In the genomic region with DNA sequence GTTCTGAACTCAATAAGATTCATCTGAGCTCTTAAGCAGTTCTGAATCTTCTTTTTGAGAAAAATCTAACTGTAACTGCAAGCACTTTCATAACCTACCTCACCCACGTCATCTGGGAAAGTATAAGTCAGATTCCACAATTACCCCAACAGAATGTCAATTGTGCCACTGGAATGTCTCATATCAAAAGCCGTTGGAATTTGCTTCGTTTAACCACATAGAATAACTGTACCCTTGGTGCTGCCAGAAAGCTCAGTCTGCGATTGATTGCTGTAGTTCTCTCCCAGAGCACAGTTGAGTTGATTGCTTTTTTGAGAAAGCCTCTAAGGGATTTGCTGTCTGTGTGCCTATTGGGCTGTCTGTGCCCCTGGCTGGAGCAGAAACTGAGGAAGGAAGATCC, we compare ENCODE assay signal across 31 cellular contexts.
DNase-seq lines count a peak whose midpoint lies in the region; ATAC-seq and TF ChIP-seq lines count a peak whose summit lies in the region.
"Had no signal": no experiment of that assay in that cellular context is flagged by ENCODE, and none has a peak within 500 bp of the region (broad histone marks: within the 10 kb centered on the region; RNA-seq: fewer than 3 reads in every experiment).

No MANE protein-coding gene starts in this region.

- H2AFZ ChIP-seq in Loucy (ENCODE audit: low read length) (peak overlapping the region; percentile 72), neural progenitor cell (replicated peaks) (peak overlapping the region; percentile 88)

- H3K4me2 ChIP-seq in Loucy (ENCODE audit: low read depth, low read length, poor library complexity, severe bottlenecking) (no peak overlapping the region), neural progenitor cell (no peak overlapping the region)

- H3K27ac Mint-ChIP-seq in neural progenitor cell = no peak overlapping the region
- no peak overlapping the region for H3K27ac Mint-ChIP-seq in activated CD4-positive, alpha-beta T cell treated with anti-CD3 and anti-CD28 coated beads for 36 hours
- H3K27ac Mint-ChIP-seq: activated CD8-positive, alpha-beta T cell treated with anti-CD3 and anti-CD28 coated beads for 36 hours; activated naive CD4-positive, alpha-beta T cell treated with anti-CD3 and anti-CD28 coated beads for 36 hours; activated T-helper 1 cell treated with anti-CD3 and anti-CD28 coated beads, Interleukin-12 subunit alpha, Interleukin-12 subunit beta, Interleukin-2, Interleukin-4 antibody, amounts not matched to agents 30 ng/mL and 10 ng/mL and 1 ng/mL, durations not matched to agents 14 hours and 24 hours and 36 hours; B cell; CD4-positive, alpha-beta memory T cell; IgD-negative memory B cell had no signal

- H3K9me2 ChIP-seq in Loucy (replicated peaks; ENCODE audit: low read depth, low read length) = no peaks in the 10 kb centered on the region

- TF ChIP-seq CTCF in Loucy (conservative IDR thresholded peaks at IDR 0.05; ENCODE audit: low read length) = no peak
- no peak for TF ChIP-seq CTCF in neural progenitor cell (IDR thresholded peaks at IDR 0.05)

- H3K27me3 ChIP-seq in Loucy (ENCODE audit: insufficient read depth, low read length, poor library complexity, severe bottlenecking) = no peaks in the 10 kb centered on the region
- H3K27me3 ChIP-seq in neural progenitor cell = no peaks in the 10 kb centered on the region
- no peaks in the 10 kb centered on the region for H3K27me3 ChIP-seq in aorta (ENCODE audit: control insufficient read depth in 1 of 2, insufficient read depth in 2 of 2, low read length in 1 of 2)
- H3K27me3 ChIP-seq: tibial artery had no signal

- H3K36me3 ChIP-seq in Loucy (ENCODE audit: insufficient read depth, low read length) (no peaks in the 10 kb centered on the region), neural progenitor cell (peaks cover 4% of the 10 kb centered on the region), aorta (ENCODE audit: control insufficient read depth in 1 of 2, insufficient read depth in 2 of 2, low read length in 1 of 2) (no peaks in the 10 kb centered on the region)
- H3K36me3 ChIP-seq: tibial artery had no signal

- no peak overlapping the region for H3K4me3 Mint-ChIP-seq in neural progenitor cell
- no peak overlapping the region for H3K4me3 Mint-ChIP-seq in activated CD4-positive, alpha-beta T cell treated with anti-CD3 and anti-CD28 coated beads for 36 hours
- H3K4me3 Mint-ChIP-seq: activated CD8-positive, alpha-beta T cell treated with anti-CD3 and anti-CD28 coated beads for 36 hours; activated naive CD4-positive, alpha-beta T cell treated with anti-CD3 and anti-CD28 coated beads for 36 hours; activated T-helper 1 cell treated with anti-CD3 and anti-CD28 coated beads, Interleukin-12 subunit alpha, Interleukin-12 subunit beta, Interleukin-2, Interleukin-4 antibody, amounts not matched to agents 30 ng/mL and 10 ng/mL and 1 ng/mL, durations not matched to agents 14 hours and 24 hours and 36 hours; B cell; CD4-positive, alpha-beta memory T cell; IgD-negative memory B cell; neural crest cell had no signal

- H3K9me3 Mint-ChIP-seq in neural progenitor cell = peaks cover 2% of the 10 kb centered on the region
- peaks cover 2% of the 10 kb centered on the region for H3K9me3 Mint-ChIP-seq in activated CD4-positive, alpha-beta T cell treated with anti-CD3 and anti-CD28 coated beads for 36 hours (ENCODE audit: low read depth)
- H3K9me3 Mint-ChIP-seq: activated T-helper 1 cell treated with anti-CD3 and anti-CD28 coated beads, Interleukin-12 subunit alpha, Interleukin-12 subunit beta, Interleukin-2, Interleukin-4 antibody, amounts not matched to agents 30 ng/mL and 10 ng/mL and 1 ng/mL, durations not matched to agents 14 hours and 24 hours and 36 hours had no signal

- ATAC-seq in activated CD4-positive, alpha-beta T cell treated with anti-CD3 and anti-CD28 coated beads for 36 hours = no peak
- no peak for ATAC-seq in aorta (ENCODE audit: low FRiP score)
- ATAC-seq: activated CD8-positive, alpha-beta T cell treated with anti-CD3 and anti-CD28 coated beads for 36 hours; HCT116; left colon; right cardiac atrium; SK-N-SH treated with all-trans-retinoic acid at 6 μM for 48 hours had no signal

- POLR2A ChIA-PET in activated CD4-positive, alpha-beta T cell treated with anti-CD3 and anti-CD28 coated beads for 36 hours (lab: Charles Lee) = no interaction called here

- H3K4me3 ChIP-seq in Loucy (ENCODE audit: low read length, poor library complexity, severe bottlenecking) (no peak overlapping the region), neural progenitor cell (no peak overlapping the region), aorta (ENCODE audit: low read length in 2 of 2) (no peak overlapping the region)
- H3K4me3 ChIP-seq: tibial artery had no signal

- intact Hi-C loops in activated CD4-positive, alpha-beta T cell treated with anti-CD3 and anti-CD28 coated beads for 36 hours (cut with DNase I, micrococcal nuclease) = no loop called here
- intact Hi-C loops in aorta (cut with DNase I) = no loop called here

- H4K20me1 ChIP-seq in Loucy (ENCODE audit: insufficient read depth, low read length, poor library complexity, severe bottlenecking) (no peaks in the 10 kb centered on the region), neural progenitor cell (ENCODE audit: low read depth) (no peaks in the 10 kb centered on the region)

- H3K27me3 Mint-ChIP-seq in neural progenitor cell (ENCODE audit: insufficient read depth, low read depth) = no peaks in the 10 kb centered on the region
- H3K27me3 Mint-ChIP-seq in activated CD4-positive, alpha-beta T cell treated with anti-CD3 and anti-CD28 coated beads for 36 hours = no peaks in the 10 kb centered on the region
- H3K27me3 Mint-ChIP-seq: activated CD8-positive, alpha-beta T cell treated with anti-CD3 and anti-CD28 coated beads for 36 hours; B cell; CD4-positive, alpha-beta memory T cell; IgD-negative memory B cell had no signal

- H3K79me2 ChIP-seq in Loucy (ENCODE audit: insufficient read depth, low read length) (no peaks in the 10 kb centered on the region), neural progenitor cell (ENCODE audit: low read depth) (no peaks in the 10 kb centered on the region)

- 0 out of 2 replicates have a peak, but pooled peaks cover 3% of the 10 kb centered on the region for H3K9me3 ChIP-seq in Loucy (ENCODE audit: insufficient read depth, low read depth, low read length)
- no peaks in the 10 kb centered on the region for H3K9me3 ChIP-seq in neural progenitor cell (ENCODE audit: low read depth)
- H3K9me3 ChIP-seq in aorta (ENCODE audit: control insufficient read depth, low read length) = no peaks in the 10 kb centered on the region
- H3K9me3 ChIP-seq: tibial artery had no signal

- DNase-seq in COLO829 (ENCODE audit: low spot score) (peak; percentile 89), astrocyte of the hippocampus (ENCODE audit: low read depth, low spot score) (peak; percentile 95), neural progenitor cell (ENCODE audit: low spot score) (peak; percentile 36), 8988T (no peak), aorta (no peak)
- no peak for DNase-seq in activated CD4-positive, alpha-beta T cell treated with anti-CD3 and anti-CD28 coated beads for 36 hours
- no peak for DNase-seq in stimulated activated naive CD4-positive, alpha-beta T cell (lab: John Stamatoyannopoulos, UW)
- DNase-seq: activated CD4-positive, CD25-positive, alpha-beta regulatory T cell treated with anti-CD3 and anti-CD28 coated beads, Interleukin-2, amount 50 U/mL, for 72 hours; activated CD8-positive, alpha-beta memory T cell treated with anti-CD3 and anti-CD28 coated beads, Interleukin-2, amount 50 U/mL, for 48 hours; activated CD8-positive, alpha-beta T cell treated with anti-CD3 and anti-CD28 coated beads for 36 hours; activated naive CD4-positive, alpha-beta T cell treated with anti-CD3 and anti-CD28 coated beads for 36 hours; CD4-positive, alpha-beta memory T cell; effector CD4-positive, alpha-beta T cell; glutamatergic neuron; left colon; NCI-H1105; NCI-H187; NCI-H2171; NCI-H510A; right cardiac atrium; stimulated activated CD4-positive, alpha-beta T cell treated with anti-CD3 and anti-CD28 coated beads, Interleukin-2, amount 100 ng/mL, for 48 hours; T-helper 2 cell; tibial artery had no signal

- H3K4me1 ChIP-seq in Loucy (ENCODE audit: insufficient read depth, low read length, poor library complexity, severe bottlenecking) = peaks cover 8% of the 10 kb centered on the region
- peaks cover 8% of the 10 kb centered on the region for H3K4me1 ChIP-seq in neural progenitor cell
- H3K4me1 ChIP-seq in aorta (ENCODE audit: control insufficient read depth in 1 of 2, insufficient read depth in 2 of 2, low read length in 2 of 2) = no peaks in the 10 kb centered on the region
- H3K4me1 ChIP-seq: tibial artery had no signal

- H3K4me1 Mint-ChIP-seq in neural progenitor cell = no peaks in the 10 kb centered on the region
- H3K4me1 Mint-ChIP-seq in activated CD4-positive, alpha-beta T cell treated with anti-CD3 and anti-CD28 coated beads for 36 hours = no peaks in the 10 kb centered on the region
- H3K4me1 Mint-ChIP-seq: B cell; CD4-positive, alpha-beta memory T cell; IgD-negative memory B cell had no signal

- CTCF ChIA-PET in activated CD4-positive, alpha-beta T cell treated with anti-CD3 and anti-CD28 coated beads for 36 hours (lab: Charles Lee) = no interaction called here

- H3K27ac ChIP-seq in neural progenitor cell (no peak overlapping the region), aorta (ENCODE audit: low read depth in 1 of 2, low read length in 2 of 2) (no peak overlapping the region)
- H3K27ac ChIP-seq: RWPE1, tibial artery had no signal

- H3K9ac ChIP-seq in Loucy (ENCODE audit: low read depth, low read length, poor library complexity, severe bottlenecking) (no peak overlapping the region), neural progenitor cell (no peak overlapping the region)

- no peaks in the 10 kb centered on the region for H3F3A ChIP-seq in Loucy (ENCODE audit: low read depth)
- peaks cover 3% of the 10 kb centered on the region for H3F3A ChIP-seq in neural progenitor cell (ENCODE audit: low read depth)

- 11 to 19% methylated on average over 4 of the region's 4 CpGs for WGBS in aorta, 2 donors

- H3K36me3 Mint-ChIP-seq in neural progenitor cell = no peaks in the 10 kb centered on the region
- H3K36me3 Mint-ChIP-seq in activated CD4-positive, alpha-beta T cell treated with anti-CD3 and anti-CD28 coated beads for 36 hours (ENCODE audit: low read depth) = no peaks in the 10 kb centered on the region
- H3K36me3 Mint-ChIP-seq: CD4-positive, alpha-beta memory T cell; IgD-negative memory B cell had no signal

Comparison
In these comparisons a context has a peak if more than half of its experiments do, and no peak if none do; other contexts are left out.
1. DNase-seq: peak in COLO829 (single experiment), astrocyte of the hippocampus (single experiment) and neural progenitor cell (single experiment); none in activated CD4-positive, alpha-beta T cell treated with anti-CD3 and anti-CD28 coated beads for 36 hours (single experiment), stimulated activated naive CD4-positive, alpha-beta T cell (0 of 6), 8988T (single experiment) and aorta (0 of 2).